13 cellular contexts compared by ENCODE assay signal in the genomic region with DNA sequence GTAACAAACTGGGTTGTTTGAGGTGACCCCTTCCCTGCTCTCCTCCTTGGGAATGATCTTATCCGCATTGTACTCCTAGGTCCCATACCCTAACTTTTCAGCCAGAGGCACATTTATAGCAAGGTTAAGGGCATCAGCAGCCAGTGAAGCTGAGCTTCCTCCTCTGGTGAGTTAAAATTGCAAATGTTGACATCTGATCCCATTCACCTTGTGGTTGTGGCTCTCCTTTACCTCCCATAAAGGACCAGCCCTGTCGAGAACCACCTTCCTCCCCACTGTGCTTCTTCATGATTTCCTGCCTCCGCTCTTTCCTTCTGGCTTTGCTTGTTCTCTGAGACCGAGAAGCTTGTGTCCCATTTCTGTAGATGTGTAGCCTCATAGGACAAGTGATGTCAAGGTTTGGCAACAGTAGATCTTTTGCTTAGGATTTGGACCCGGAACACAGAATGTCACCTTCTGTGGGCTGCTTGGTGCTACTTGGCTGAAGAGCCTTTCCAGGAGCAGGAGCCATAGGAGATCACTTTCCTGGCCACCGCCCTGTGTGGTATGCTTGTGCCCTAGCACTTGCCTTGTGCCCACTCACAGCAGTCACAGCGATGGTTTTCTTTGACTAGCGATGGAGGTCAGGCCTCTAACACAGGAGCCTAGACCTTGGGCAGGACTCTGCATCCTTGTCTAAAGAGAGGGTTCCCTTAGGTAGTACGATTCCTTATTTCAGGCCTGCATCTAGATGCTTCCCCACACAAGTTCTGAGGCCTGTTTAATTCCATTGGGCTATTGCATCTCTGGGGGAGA. TPM values are rescaled to one million over a fixed set of nuclear protein-coding genes. Genes with fewer than 3 reads are reported as not detected.
DNase-seq lines count a peak whose midpoint lies in the region; ATAC-seq and TF ChIP-seq lines count a peak whose summit lies in the region.
"Had no signal": no experiment of that assay in that cellular context is flagged by ENCODE, and none has a peak within 500 bp of the region (broad histone marks: within the 10 kb centered on the region; RNA-seq: fewer than 3 reads in every experiment).

No MANE protein-coding gene starts in this region.

- H2AFZ ChIP-seq in GM23338: no peak overlapping the region

- peaks cover 4% of the 10 kb centered on the region; the same call in 1 of the 3 replicates for H3K36me3 Mint-ChIP-seq in GM23338 (ENCODE audit: low read depth)
- H3K36me3 Mint-ChIP-seq in activated CD8-positive, alpha-beta T cell treated with anti-CD3 and anti-CD28 coated beads, Interleukin-2, amount 10 ng/mL, durations not matched to agents 7 days and 5 days (ENCODE audit: low read depth): peaks cover 27% of the 10 kb centered on the region

- ATAC-seq in GM23338 (peak; percentile 83), heart right ventricle (peak in 4 of 8 donors; percentile 5 to 33 (median 18))
- peak; percentile 25 for ATAC-seq in activated CD8-positive, alpha-beta T cell treated with anti-CD3 and anti-CD28 coated beads, Interleukin-2, amount 10 ng/mL, durations not matched to agents 7 days and 5 days

- no peak overlapping the region for H3K27ac ChIP-seq in GM23338 (ENCODE audit: low read depth)
- peak overlapping the region in 7 of 10 donors; percentile 28 to 78 (median 59) for H3K27ac ChIP-seq in heart right ventricle
- peak overlapping the region in 7 of 8 donors; percentile 63 to 78 (median 73) for H3K27ac ChIP-seq in spleen

- no peak for TF ChIP-seq POLR2A in spleen (IDR thresholded peaks at IDR 0.05)

- no peaks in the 10 kb centered on the region for H3K27me3 ChIP-seq in GM23338 (ENCODE audit: insufficient read depth)
- H3K27me3 ChIP-seq in heart right ventricle: no peaks in the 10 kb centered on the region
- H3K27me3 ChIP-seq in spleen (replicated peaks in 1 of 7): no peaks in the 10 kb centered on the region
- H3K27me3 ChIP-seq: MG63 had no signal

- intact Hi-C loops in heart right ventricle (cut with DNase I) (loop anchor here in 1 of 10 donors (10.0 kb wide), 1 partner anchor 49 kb away; a partner anchor contains a TSS), spleen (cut with DNase I; ENCODE audit: low total_unique reads) (no loop called here)

- WGBS in heart right ventricle, 2 donors: 88 to 89% methylated on average over 9 of the region's 9 CpGs
- WGBS in spleen, 5 donors: 86 to 93% (median 90%) methylated on average over 9 of the region's 9 CpGs

- peaks cover 42% of the 10 kb centered on the region for H3K4me1 Mint-ChIP-seq in GM23338
- peaks cover 59% of the 10 kb centered on the region for H3K4me1 Mint-ChIP-seq in activated CD8-positive, alpha-beta T cell treated with anti-CD3 and anti-CD28 coated beads, Interleukin-2, amount 10 ng/mL, durations not matched to agents 7 days and 5 days (ENCODE audit: low read depth)

- H3K9me3 ChIP-seq in heart right ventricle (no peaks in the 10 kb centered on the region), spleen (no peaks in the 10 kb centered on the region)
- H3K9me3 ChIP-seq: MG63, prostate gland had no signal

- peak overlapping the region; percentile 10; the same call in 2 of the 3 replicates for H3K4me3 Mint-ChIP-seq in GM23338
- no peak overlapping the region for H3K4me3 Mint-ChIP-seq in activated CD8-positive, alpha-beta T cell treated with anti-CD3 and anti-CD28 coated beads, Interleukin-2, amount 10 ng/mL, durations not matched to agents 7 days and 5 days
- H3K4me3 Mint-ChIP-seq: dendritic cell treated with granulocyte-macrophage colony-stimulating factor and Interleukin-4, amounts not matched to agents 40 ng/mL and 50 ng/mL, for 4 days had no signal

- H3K9me3 Mint-ChIP-seq in GM23338: no peaks in the 10 kb centered on the region
- no peaks in the 10 kb centered on the region for H3K9me3 Mint-ChIP-seq in activated CD8-positive, alpha-beta T cell treated with anti-CD3 and anti-CD28 coated beads, Interleukin-2, amount 10 ng/mL, durations not matched to agents 7 days and 5 days (ENCODE audit: insufficient read depth)
- H3K9me3 Mint-ChIP-seq: dendritic cell treated with granulocyte-macrophage colony-stimulating factor and Interleukin-4, amounts not matched to agents 40 ng/mL and 50 ng/mL, for 4 days had no signal

- H3K9me2 ChIP-seq in GM23338 (ENCODE audit: insufficient read depth): no peaks in the 10 kb centered on the region

- no peak for TF ChIP-seq CTCF in GM23338 (conservative IDR thresholded peaks at IDR 0.05; ENCODE audit: low read depth in 2 of 2)
- no peak for TF ChIP-seq CTCF in heart right ventricle (IDR thresholded peaks at IDR 0.05)
- no peak for TF ChIP-seq CTCF in spleen (IDR thresholded peaks at IDR 0.05 in 8 of 11, conservative IDR thresholded peaks at IDR 0.05 in 3 of 11)

- peaks cover 1% of the 10 kb centered on the region for H3K27me3 Mint-ChIP-seq in GM23338 (ENCODE audit: insufficient read depth, low read depth, poor library complexity)
- H3K27me3 Mint-ChIP-seq in activated CD8-positive, alpha-beta T cell treated with anti-CD3 and anti-CD28 coated beads, Interleukin-2, amount 10 ng/mL, durations not matched to agents 7 days and 5 days (ENCODE audit: low read depth): no peaks in the 10 kb centered on the region
- H3K27me3 Mint-ChIP-seq: dendritic cell treated with granulocyte-macrophage colony-stimulating factor and Interleukin-4, amounts not matched to agents 40 ng/mL and 50 ng/mL, for 4 days had no signal

- H3K4me1 ChIP-seq in GM23338 (ENCODE audit: insufficient read depth): peaks cover 25% of the 10 kb centered on the region
- peaks cover 19 to 67% (median 59%) of the 10 kb centered on the region in 9 donors for H3K4me1 ChIP-seq in heart right ventricle
- H3K4me1 ChIP-seq in spleen: peaks cover 49 to 100% (median 78%) of the 10 kb centered on the region in 6 donors

- DNase-seq in GM23338 (ENCODE audit: low spot score): peak; percentile 46
- no peak for DNase-seq in activated CD8-positive, alpha-beta T cell treated with anti-CD3 and anti-CD28 coated beads, Interleukin-2, amount 10 ng/mL, durations not matched to agents 7 days and 5 days
- DNase-seq in heart right ventricle: no peak
- DNase-seq in spleen: no peak
- DNase-seq in UCSD-AML1 (lab: John Stamatoyannopoulos, UW; ENCODE audit: unreplicated experiment): no peak
- no peak for DNase-seq in inferior parietal cortex (ENCODE audit: extremely low spot score)
- no peak for DNase-seq in NCI-H510A (lab: John Stamatoyannopoulos, UW)
- no peak for DNase-seq in activated gamma-delta T cell (lab: John Stamatoyannopoulos, UW)
- DNase-seq: activated CD4-positive, alpha-beta T cell treated with anti-CD3 and anti-CD28 coated beads for 1 hour; stimulated activated CD8-positive, alpha-beta memory T cell treated with anti-CD3 and anti-CD28 coated beads, Interleukin-4, amount 100 ng/mL, for 48 hours had no signal

- peaks cover 86% of the 10 kb centered on the region for H4K20me1 ChIP-seq in GM23338 (replicated peaks; ENCODE audit: insufficient read depth)

- H3K27ac Mint-ChIP-seq in GM23338: peak overlapping the region; percentile 9; the same call in 1 of the 2 replicates
- peak overlapping the region; percentile 60 for H3K27ac Mint-ChIP-seq in activated CD8-positive, alpha-beta T cell treated with anti-CD3 and anti-CD28 coated beads, Interleukin-2, amount 10 ng/mL, durations not matched to agents 7 days and 5 days

- H3K79me2 ChIP-seq in GM23338 (replicated peaks; ENCODE audit: insufficient read depth): peaks cover 98% of the 10 kb centered on the region

- H3K36me3 ChIP-seq in GM23338 (ENCODE audit: insufficient read depth) (no peaks in the 10 kb centered on the region), heart right ventricle (no peaks in the 10 kb centered on the region), spleen (peaks cover 0 to 17% (median 0%) of the 10 kb centered on the region in 6 donors)
- H3K36me3 ChIP-seq: prostate gland had no signal

- CTCF ChIA-PET in activated CD8-positive, alpha-beta T cell treated with anti-CD3 and anti-CD28 coated beads, Interleukin-2, amount 10 ng/mL, durations not matched to agents 7 days and 5 days (lab: Charles Lee): interaction anchor here (1.3 to 1.4 kb wide), 2 partner anchors 10 to 23 kb away, joined by 3 to 5 read pairs; no protein-coding TSS in a partner anchor

- POLR2A ChIA-PET in activated CD8-positive, alpha-beta T cell treated with anti-CD3 and anti-CD28 coated beads, Interleukin-2, amount 10 ng/mL, durations not matched to agents 7 days and 5 days (lab: Charles Lee): interaction anchor here (0.8 to 2.9 kb wide), 3 partner anchors 14 to 55 kb away, joined by 3 to 15 read pairs (median 10); a partner anchor contains a TSS

- H3K4me2 ChIP-seq in GM23338: peak overlapping the region; percentile 46

- H3K4me3 ChIP-seq in GM23338: 0 out of 2 replicates have a peak overlapping the region, but pooled peaks have one; percentile 18
- no peak overlapping the region for H3K4me3 ChIP-seq in heart right ventricle
- no peak overlapping the region for H3K4me3 ChIP-seq in spleen
- H3K4me3 ChIP-seq: MG63, prostate gland had no signal

- H3F3A ChIP-seq in GM23338 (replicated peaks; ENCODE audit: low read depth): no peaks in the 10 kb centered on the region

RNA-seq across cellular contexts. Expression of a gene that starts 18.8 kb away (rescaled TPM):
- total RNA-seq in GM23338 (2014; rRNA removed; shearing (Covaris generic)): 70.9 and 73.9 TPM in 2 replicates
- polyA plus RNA-seq in GM23338 (2016; fragmentation: Nextera tagmentation; extraction: Ambion mirVana) (32.5 and 33.6 TPM in 2 replicates), heart right ventricle (100 to 1,000 TPM in 1 of 2 donors, 10 to 100 TPM in 1; 37.8 to 111 TPM), spleen (10 to 100 TPM; 37.8 to 84.1 (median 53.8) TPM)
- total RNA-seq in activated CD8-positive, alpha-beta T cell treated with anti-CD3 and anti-CD28 coated beads, Interleukin-2, amount 10 ng/mL, durations not matched to agents 7 days and 5 days: 100 to 1,000 TPM; 171 to 176 TPM
- total RNA-seq in heart right ventricle (100 to 1,000 TPM in 6 of 10 donors, 10 to 100 TPM in 4; 87.1 to 131 (median 102) TPM), spleen (100 to 1,000 TPM in 4 of 7 donors, 10 to 100 TPM in 3; 68.9 to 129 (median 103) TPM)

RNA-seq across cellular contexts. Expression of a gene that starts 33.6 kb away (rescaled TPM):
- 18.1 and 20.7 TPM in 2 replicates for total RNA-seq in GM23338 (2014; rRNA removed; shearing (Covaris generic))
- polyA plus RNA-seq in GM23338 (2016; fragmentation: Nextera tagmentation; extraction: Ambion mirVana) (5.2 and 6.0 TPM in 2 replicates), heart right ventricle (10 to 100 TPM; 12.4 to 14.8 TPM), spleen (10 to 100 TPM in 1 of 3 donors, 1 to 10 TPM in 2; 8.6 to 12.4 (median 9.9) TPM)
- total RNA-seq in activated CD8-positive, alpha-beta T cell treated with anti-CD3 and anti-CD28 coated beads, Interleukin-2, amount 10 ng/mL, durations not matched to agents 7 days and 5 days: 10 to 100 TPM; 19.7 to 23.4 TPM
- total RNA-seq in heart right ventricle (10 to 100 TPM; 17.3 to 26.6 (median 21.4) TPM), spleen (10 to 100 TPM; 18.7 to 30.2 (median 23.7) TPM)

RNA-seq across cellular contexts. Expression of a gene that starts 51.4 kb away (rescaled TPM):
- total RNA-seq in GM23338 (2014; rRNA removed; shearing (Covaris generic)): 2.6 TPM in 1 of 2 replicates, not detected in the other
- polyA plus RNA-seq in GM23338 (2016; fragmentation: Nextera tagmentation; extraction: Ambion mirVana) (not detected in 2 replicates), heart right ventricle (under 1 TPM; 0.15 to 0.20 TPM), spleen (under 1 TPM; 0.13 to 0.32 (median 0.18) TPM)
- total RNA-seq in activated CD8-positive, alpha-beta T cell treated with anti-CD3 and anti-CD28 coated beads, Interleukin-2, amount 10 ng/mL, durations not matched to agents 7 days and 5 days: not detected
- total RNA-seq in heart right ventricle (not detected), spleen (under 1 TPM in 1 of 7 donors, not detected in 6; 0.30 TPM)
- total RNA-seq: prostate gland had no signal

RNA-seq across cellular contexts. Expression of a gene that starts 54.7 kb away (rescaled TPM):
- 28.9 and 32.9 TPM in 2 replicates for total RNA-seq in GM23338 (2014; rRNA removed; shearing (Covaris generic))
- polyA plus RNA-seq in GM23338 (2016; fragmentation: Nextera tagmentation; extraction: Ambion mirVana) (16.9 and 20.2 TPM in 2 replicates), heart right ventricle (10 to 100 TPM; 17.4 to 18.7 TPM), spleen (100 to 1,000 TPM in 1 of 3 donors, 10 to 100 TPM in 2; 59.7 to 105 (median 78.6) TPM)
- 10 to 100 TPM; 93.8 to 94.3 TPM for total RNA-seq in activated CD8-positive, alpha-beta T cell treated with anti-CD3 and anti-CD28 coated beads, Interleukin-2, amount 10 ng/mL, durations not matched to agents 7 days and 5 days
- total RNA-seq in heart right ventricle (10 to 100 TPM in 8 of 10 donors, 1 to 10 TPM in 2; 7.9 to 34.0 (median 11.7) TPM), spleen (100 to 1,000 TPM in 6 of 7 donors, 10 to 100 TPM in 1; 98.8 to 150 (median 122) TPM)
